Comparison of ENCODE assay signal across 28 cellular contexts in the genomic region with DNA sequence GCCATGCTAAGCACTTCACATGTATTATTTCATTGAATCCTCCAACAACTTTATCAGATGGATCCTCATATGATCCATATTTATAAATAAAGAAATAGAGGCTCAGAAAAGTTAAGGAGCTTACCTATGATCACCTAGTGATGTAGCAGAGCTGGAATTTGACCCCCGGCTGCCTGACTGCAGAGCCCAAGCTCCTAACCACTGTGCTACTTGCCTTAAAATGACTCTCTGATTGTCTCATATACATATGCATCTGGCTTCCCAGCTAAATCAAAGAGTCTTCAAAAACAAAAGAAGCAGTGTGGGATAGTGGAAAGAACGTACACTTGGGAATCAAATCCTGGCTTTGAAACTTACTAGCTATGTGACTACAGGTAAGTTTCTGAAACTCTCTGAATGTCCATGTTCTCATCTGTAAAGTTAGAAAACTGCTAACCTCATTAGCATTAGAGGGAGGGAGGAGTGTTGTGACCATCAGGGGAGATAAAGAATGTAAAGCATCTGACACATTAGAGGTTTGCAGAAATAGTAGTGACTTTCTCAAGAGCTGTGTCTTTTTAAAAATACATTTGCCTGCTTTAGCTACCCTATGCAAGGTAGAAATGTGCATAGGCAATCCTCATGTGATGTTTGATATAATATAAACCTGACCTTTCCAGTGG.
"Had no signal": no experiment of that assay in that cellular context is flagged by ENCODE, and none has a peak within 500 bp of the region (broad histone marks: within the 10 kb centered on the region; RNA-seq: fewer than 3 reads in every experiment).

No MANE protein-coding gene starts in this region.

- H3K4me3 Mint-ChIP-seq: activated CD8-positive, alpha-beta T cell treated with anti-CD3 and anti-CD28 coated beads for 36 hours; activated naive CD8-positive, alpha-beta T cell; activated T-cell treated with anti-CD3 and anti-CD28 coated beads, Interleukin-2, amount 50 U/mL, for 4 hours; activated T-helper 17 cell treated with anti-CD3 and anti-CD28 coated beads, Interleukin-2, amount 50 U/mL, for 72 hours; central memory CD8-positive, alpha-beta T cell; dendritic cell treated with granulocyte-macrophage colony-stimulating factor and Interleukin-4, amounts not matched to agents 40 ng/mL and 50 ng/mL, for 4 days had no signal

- H3K9me3 Mint-ChIP-seq: activated CD8-positive, alpha-beta T cell treated with anti-CD3 and anti-CD28 coated beads for 36 hours; activated T-cell treated with anti-CD3 and anti-CD28 coated beads, Interleukin-2, amount 50 U/mL, for 4 hours; activated T-helper 17 cell treated with anti-CD3 and anti-CD28 coated beads, Interleukin-2, amount 50 U/mL, for 72 hours; central memory CD8-positive, alpha-beta T cell had no signal

- ATAC-seq: activated CD8-positive, alpha-beta T cell treated with anti-CD3 and anti-CD28 coated beads for 36 hours; activated T-cell treated with anti-CD3 and anti-CD28 coated beads, Interleukin-2, amount 50 U/mL, for 4 hours; activated T-helper 17 cell treated with anti-CD3 and anti-CD28 coated beads, Interleukin-2, amount 50 U/mL, for 72 hours; foreskin keratinocyte; gastrocnemius medialis; heart left ventricle had no signal

- H3K4me1 ChIP-seq: esophagus muscularis mucosa, foreskin keratinocyte, gastrocnemius medialis, heart left ventricle had no signal

- H3K4me3 ChIP-seq: coronary artery, dorsolateral prefrontal cortex, esophagus muscularis mucosa, gastrocnemius medialis, heart left ventricle had no signal

- H3K4me1 Mint-ChIP-seq: activated T-helper 17 cell treated with anti-CD3 and anti-CD28 coated beads, Interleukin-2, amount 50 U/mL, for 72 hours; central memory CD8-positive, alpha-beta T cell had no signal

- H3K27ac Mint-ChIP-seq: activated CD8-positive, alpha-beta T cell treated with anti-CD3 and anti-CD28 coated beads for 36 hours; activated naive CD8-positive, alpha-beta T cell; activated T-helper 17 cell treated with anti-CD3 and anti-CD28 coated beads, Interleukin-2, amount 50 U/mL, for 72 hours; dendritic cell treated with granulocyte-macrophage colony-stimulating factor and Interleukin-4, amounts not matched to agents 40 ng/mL and 50 ng/mL, for 4 days had no signal

- H3K9me3 ChIP-seq: esophagus muscularis mucosa, gastrocnemius medialis, heart left ventricle had no signal

- DNase-seq: activated CD4-positive, alpha-beta T cell treated with anti-CD3 and anti-CD28 coated beads for 1 hour; activated CD4-positive, alpha-beta T cell treated with anti-CD3 and anti-CD28 coated beads for 4 hours; activated CD4-positive, alpha-beta T cell treated with anti-CD3 and anti-CD28 coated beads, Interleukin-2, amount 50 U/mL, for 1 hour; activated CD4-positive, alpha-beta T cell treated with anti-CD3 and anti-CD28 coated beads, Interleukin-2, amount 50 U/mL, for 48 hours; activated CD8-positive, alpha-beta memory T cell treated with anti-CD3 and anti-CD28 coated beads for 24 hours; activated CD8-positive, alpha-beta T cell treated with anti-CD3 and anti-CD28 coated beads for 36 hours; activated effector memory CD4-positive, alpha-beta T cell treated with Interleukin-2 at 50 U/mL for 16 hours; activated gamma-delta T cell treated with Interleukin-2 at 50 U/mL for 16 hours; activated naive CD4-positive, alpha-beta T cell treated with anti-CD3 and anti-CD28 coated beads, Interleukin-2, amount 50 U/mL, for 16 hours; activated naive CD4-positive, alpha-beta T cell treated with Interleukin-2 at 50 U/mL for 16 hours; activated T-cell treated with anti-CD3 and anti-CD28 coated beads, Interleukin-2, amount 50 U/mL, for 4 hours; amniotic stem cell; anterior cingulate cortex; brain microvascular endothelial cell; dorsolateral prefrontal cortex; effector memory CD4-positive, alpha-beta T cell; erythroblast; foreskin keratinocyte; gastrocnemius medialis; glutamatergic neuron; heart left ventricle; T-helper 2 cell had no signal

- H3K27me3 Mint-ChIP-seq: dendritic cell treated with granulocyte-macrophage colony-stimulating factor and Interleukin-4, amounts not matched to agents 40 ng/mL and 50 ng/mL, for 4 days had no signal

- H3K27me3 ChIP-seq: brain microvascular endothelial cell, dorsolateral prefrontal cortex, foreskin keratinocyte, gastrocnemius medialis had no signal

- H3K36me3 ChIP-seq: brain microvascular endothelial cell, esophagus muscularis mucosa, gastrocnemius medialis, heart left ventricle had no signal

- H3K27ac ChIP-seq: brain microvascular endothelial cell, coronary artery, dorsolateral prefrontal cortex, esophagus muscularis mucosa, foreskin keratinocyte, gastrocnemius medialis, heart left ventricle had no signal

- H3K36me3 Mint-ChIP-seq: activated naive CD8-positive, alpha-beta T cell had no signal
